In the genomic region with DNA sequence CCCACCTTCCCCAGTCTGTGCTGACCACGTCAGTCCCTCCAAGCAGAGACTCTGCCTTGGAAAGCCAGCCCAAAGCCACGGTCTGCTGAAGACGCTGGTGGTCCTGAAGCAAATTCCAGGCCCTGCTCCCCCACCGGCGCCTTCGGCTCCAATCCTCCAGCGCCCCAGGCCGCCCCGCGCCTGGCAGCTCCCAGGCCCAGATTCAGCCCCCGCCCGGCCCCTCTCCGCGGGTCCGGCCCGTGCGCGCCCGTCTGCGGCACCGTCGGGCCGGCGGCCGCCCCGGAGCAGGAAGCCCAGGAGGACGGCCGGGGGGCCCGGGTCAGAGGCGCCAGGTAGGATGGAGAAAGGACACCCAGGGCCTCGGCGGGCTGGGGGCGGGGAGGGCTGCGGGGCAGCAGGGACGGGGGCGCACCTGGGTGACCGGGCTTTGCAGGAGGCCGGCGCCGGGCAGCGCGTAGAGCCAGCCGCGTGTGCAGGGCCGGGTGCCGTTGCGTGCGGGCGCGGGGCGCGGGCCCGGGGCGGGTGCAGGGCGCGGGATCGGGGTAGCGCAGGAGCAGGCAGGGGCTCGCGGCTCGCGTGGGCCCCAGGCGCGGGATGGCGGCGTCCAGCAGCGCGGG, we compare ENCODE assay signal across 1 cellular context.
TF ChIP-seq lines count a peak whose summit lies in the region.

No MANE protein-coding gene starts in this region.

TF ChIP-seq in A549, 52 proteins besides CTCF, POLR2A, EP300 and RAD21 (continued from another document):
- TF ChIP-seq CHD2 (IDR thresholded peaks at IDR 0.05; ENCODE audit: low read length, partially characterized antibody) (no peak), NFE2L2 (conservative IDR thresholded peaks at IDR 0.05; ENCODE audit: low read length) (no peak), NR3C1 (IDR thresholded peaks at IDR 0.05) (no peak)
- TF ChIP-seq, protein P1, sequence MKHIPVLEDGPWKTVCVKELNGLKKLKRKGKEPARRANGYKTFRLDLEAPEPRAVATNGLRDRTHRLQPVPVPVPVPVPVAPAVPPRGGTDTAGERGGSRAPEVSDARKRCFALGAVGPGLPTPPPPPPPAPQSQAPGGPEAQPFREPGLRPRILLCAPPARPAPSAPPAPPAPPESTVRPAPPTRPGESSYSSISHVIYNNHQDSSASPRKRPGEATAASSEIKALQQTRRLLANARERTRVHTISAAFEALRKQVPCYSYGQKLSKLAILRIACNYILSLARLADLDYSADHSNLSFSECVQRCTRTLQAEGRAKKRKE (CRISPR knock-in tag; IDR thresholded peaks at IDR 0.05; ENCODE audit: low read depth), result no peak
